ENCODE assay signal across 1 cellular context in genomic region chr6:21102201-21102600, GRCh38.
TF ChIP-seq lines count a peak whose summit lies in the region.

No MANE protein-coding gene starts in this region.

TF ChIP-seq in H1, 55 proteins besides CTCF, POLR2A, EP300 and RAD21:
- no peak for TF ChIP-seq HDAC2 (IDR thresholded peaks at IDR 0.05; ENCODE audit: borderline replicate concordance in 1 of 2, low read depth in 2 of 2, low read length in 2 of 2)
- TF ChIP-seq RXRA (IDR thresholded peaks at IDR 0.05; ENCODE audit: insufficient read depth, low read depth, low read length) = no peak
- no peak for TF ChIP-seq CREB1 (IDR thresholded peaks at IDR 0.05)
- TF ChIP-seq POU5F1 (IDR thresholded peaks at IDR 0.05; ENCODE audit: low read depth, low read length) = no peak
- TF ChIP-seq KDM4A (IDR thresholded peaks at IDR 0.05; ENCODE audit: low read depth, low read length, severe bottlenecking) = no peak
- TF ChIP-seq NRF1 (IDR thresholded peaks at IDR 0.05; ENCODE audit: low read depth, low read length) = no peak
- TF ChIP-seq ZNF274 (IDR thresholded peaks at IDR 0.05; ENCODE audit: borderline replicate concordance, extremely low read depth, low read length) = no peak
- no peak for TF ChIP-seq MAFK (IDR thresholded peaks at IDR 0.05; ENCODE audit: low read depth, low read length)
- TF ChIP-seq POLR2AphosphoS5 (IDR thresholded peaks at IDR 0.05; ENCODE audit: low read depth, low read length) = no peak
- TF ChIP-seq TAF1 (IDR thresholded peaks at IDR 0.05; ENCODE audit: low read depth, low read length) = no peak
